ENCODE assay signal across 1 cellular context in the genomic region with DNA sequence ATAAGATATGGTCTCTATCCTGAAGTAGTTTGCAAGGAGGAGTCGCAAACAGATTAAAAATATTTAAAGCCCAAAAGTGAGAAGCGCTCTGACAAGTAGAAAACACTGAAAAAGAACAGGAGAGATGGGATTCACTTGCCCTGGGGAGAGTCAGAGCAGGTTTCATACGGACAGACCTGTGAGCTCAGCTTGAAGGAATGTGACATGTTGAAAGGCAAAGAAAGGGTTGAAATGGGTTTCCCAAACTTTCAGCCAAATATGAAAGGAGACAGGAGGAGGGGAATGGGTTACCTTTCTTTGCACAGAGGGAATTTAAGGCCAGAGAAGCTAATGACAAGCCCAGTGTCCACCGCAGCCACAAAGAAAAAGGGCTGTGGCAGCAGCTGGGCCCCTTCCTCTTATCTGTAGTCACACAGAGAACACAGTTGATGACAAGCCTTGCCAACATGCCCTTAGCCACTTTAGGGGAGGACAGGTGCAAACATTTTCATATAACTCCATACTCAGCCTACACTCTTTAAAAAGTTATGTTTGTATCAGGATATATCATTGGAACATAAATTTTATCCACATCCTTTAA.
TF ChIP-seq lines count a peak whose summit lies in the region.

No MANE protein-coding gene starts in this region.

TF ChIP-seq in WTC11, 78 proteins besides CTCF, POLR2A, EP300 and RAD21 (continued from another document):
- TF ChIP-seq CREM (CRISPR knock-in tag; IDR thresholded peaks at IDR 0.05) (no peak), ZNF671 (CRISPR knock-in tag; IDR thresholded peaks at IDR 0.05) (no peak), NR3C1 (CRISPR knock-in tag; conservative IDR thresholded peaks at IDR 0.05; ENCODE audit: low read depth) (no peak), GRHL2 (CRISPR knock-in tag; IDR thresholded peaks at IDR 0.05; ENCODE audit: insufficient replicate concordance, severe bottlenecking) (no peak), ZNF317 (CRISPR knock-in tag; IDR thresholded peaks at IDR 0.05; ENCODE audit: borderline replicate concordance, low read depth) (no peak), TCF7 (CRISPR knock-in tag; IDR thresholded peaks at IDR 0.05; ENCODE audit: low read depth) (no peak)
- TF ChIP-seq, protein P1, sequence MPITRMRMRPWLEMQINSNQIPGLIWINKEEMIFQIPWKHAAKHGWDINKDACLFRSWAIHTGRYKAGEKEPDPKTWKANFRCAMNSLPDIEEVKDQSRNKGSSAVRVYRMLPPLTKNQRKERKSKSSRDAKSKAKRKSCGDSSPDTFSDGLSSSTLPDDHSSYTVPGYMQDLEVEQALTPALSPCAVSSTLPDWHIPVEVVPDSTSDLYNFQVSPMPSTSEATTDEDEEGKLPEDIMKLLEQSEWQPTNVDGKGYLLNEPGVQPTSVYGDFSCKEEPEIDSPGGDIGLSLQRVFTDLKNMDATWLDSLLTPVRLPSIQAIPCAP (CRISPR knock-in tag; IDR thresholded peaks at IDR 0.05) = no peak
- TF ChIP-seq, protein P2, sequence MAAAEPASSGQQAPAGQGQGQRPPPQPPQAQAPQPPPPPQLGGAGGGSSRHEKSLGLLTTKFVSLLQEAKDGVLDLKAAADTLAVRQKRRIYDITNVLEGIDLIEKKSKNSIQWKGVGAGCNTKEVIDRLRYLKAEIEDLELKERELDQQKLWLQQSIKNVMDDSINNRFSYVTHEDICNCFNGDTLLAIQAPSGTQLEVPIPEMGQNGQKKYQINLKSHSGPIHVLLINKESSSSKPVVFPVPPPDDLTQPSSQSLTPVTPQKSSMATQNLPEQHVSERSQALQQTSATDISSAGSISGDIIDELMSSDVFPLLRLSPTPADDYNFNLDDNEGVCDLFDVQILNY (CRISPR knock-in tag; IDR thresholded peaks at IDR 0.05) = no peak
- TF ChIP-seq, protein P3, sequence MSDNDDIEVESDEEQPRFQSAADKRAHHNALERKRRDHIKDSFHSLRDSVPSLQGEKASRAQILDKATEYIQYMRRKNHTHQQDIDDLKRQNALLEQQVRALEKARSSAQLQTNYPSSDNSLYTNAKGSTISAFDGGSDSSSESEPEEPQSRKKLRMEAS (CRISPR knock-in tag; IDR thresholded peaks at IDR 0.05) = no peak
